1 cellular context compared by ENCODE assay signal in the genomic region with DNA sequence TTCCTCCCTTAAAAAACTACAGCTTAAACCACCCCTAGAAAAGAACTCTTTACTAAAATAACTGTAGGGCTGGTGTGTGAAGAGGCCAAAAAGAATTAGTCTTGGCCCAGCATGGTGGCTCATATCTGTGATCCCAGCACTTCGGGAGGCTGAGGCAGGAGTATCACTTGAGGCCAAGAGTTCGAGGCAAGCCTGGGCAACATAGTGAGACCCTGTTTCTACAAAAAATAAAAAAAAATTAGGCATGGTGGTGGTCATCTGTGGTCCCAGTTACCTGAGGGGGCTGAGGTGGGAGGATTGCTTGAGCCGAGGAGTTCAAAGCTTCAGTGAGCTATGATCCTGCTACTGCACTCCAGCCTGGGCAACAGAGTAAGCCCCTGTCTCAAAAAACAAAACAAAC.
TF ChIP-seq lines count a peak whose summit lies in the region.

No MANE protein-coding gene starts in this region.

TF ChIP-seq in H1, 55 proteins besides CTCF, POLR2A, EP300 and RAD21:
- no peak for TF ChIP-seq CBX8 (IDR thresholded peaks at IDR 0.05; ENCODE audit: borderline replicate concordance, low read depth, low read length)
- TF ChIP-seq, protein P1, sequence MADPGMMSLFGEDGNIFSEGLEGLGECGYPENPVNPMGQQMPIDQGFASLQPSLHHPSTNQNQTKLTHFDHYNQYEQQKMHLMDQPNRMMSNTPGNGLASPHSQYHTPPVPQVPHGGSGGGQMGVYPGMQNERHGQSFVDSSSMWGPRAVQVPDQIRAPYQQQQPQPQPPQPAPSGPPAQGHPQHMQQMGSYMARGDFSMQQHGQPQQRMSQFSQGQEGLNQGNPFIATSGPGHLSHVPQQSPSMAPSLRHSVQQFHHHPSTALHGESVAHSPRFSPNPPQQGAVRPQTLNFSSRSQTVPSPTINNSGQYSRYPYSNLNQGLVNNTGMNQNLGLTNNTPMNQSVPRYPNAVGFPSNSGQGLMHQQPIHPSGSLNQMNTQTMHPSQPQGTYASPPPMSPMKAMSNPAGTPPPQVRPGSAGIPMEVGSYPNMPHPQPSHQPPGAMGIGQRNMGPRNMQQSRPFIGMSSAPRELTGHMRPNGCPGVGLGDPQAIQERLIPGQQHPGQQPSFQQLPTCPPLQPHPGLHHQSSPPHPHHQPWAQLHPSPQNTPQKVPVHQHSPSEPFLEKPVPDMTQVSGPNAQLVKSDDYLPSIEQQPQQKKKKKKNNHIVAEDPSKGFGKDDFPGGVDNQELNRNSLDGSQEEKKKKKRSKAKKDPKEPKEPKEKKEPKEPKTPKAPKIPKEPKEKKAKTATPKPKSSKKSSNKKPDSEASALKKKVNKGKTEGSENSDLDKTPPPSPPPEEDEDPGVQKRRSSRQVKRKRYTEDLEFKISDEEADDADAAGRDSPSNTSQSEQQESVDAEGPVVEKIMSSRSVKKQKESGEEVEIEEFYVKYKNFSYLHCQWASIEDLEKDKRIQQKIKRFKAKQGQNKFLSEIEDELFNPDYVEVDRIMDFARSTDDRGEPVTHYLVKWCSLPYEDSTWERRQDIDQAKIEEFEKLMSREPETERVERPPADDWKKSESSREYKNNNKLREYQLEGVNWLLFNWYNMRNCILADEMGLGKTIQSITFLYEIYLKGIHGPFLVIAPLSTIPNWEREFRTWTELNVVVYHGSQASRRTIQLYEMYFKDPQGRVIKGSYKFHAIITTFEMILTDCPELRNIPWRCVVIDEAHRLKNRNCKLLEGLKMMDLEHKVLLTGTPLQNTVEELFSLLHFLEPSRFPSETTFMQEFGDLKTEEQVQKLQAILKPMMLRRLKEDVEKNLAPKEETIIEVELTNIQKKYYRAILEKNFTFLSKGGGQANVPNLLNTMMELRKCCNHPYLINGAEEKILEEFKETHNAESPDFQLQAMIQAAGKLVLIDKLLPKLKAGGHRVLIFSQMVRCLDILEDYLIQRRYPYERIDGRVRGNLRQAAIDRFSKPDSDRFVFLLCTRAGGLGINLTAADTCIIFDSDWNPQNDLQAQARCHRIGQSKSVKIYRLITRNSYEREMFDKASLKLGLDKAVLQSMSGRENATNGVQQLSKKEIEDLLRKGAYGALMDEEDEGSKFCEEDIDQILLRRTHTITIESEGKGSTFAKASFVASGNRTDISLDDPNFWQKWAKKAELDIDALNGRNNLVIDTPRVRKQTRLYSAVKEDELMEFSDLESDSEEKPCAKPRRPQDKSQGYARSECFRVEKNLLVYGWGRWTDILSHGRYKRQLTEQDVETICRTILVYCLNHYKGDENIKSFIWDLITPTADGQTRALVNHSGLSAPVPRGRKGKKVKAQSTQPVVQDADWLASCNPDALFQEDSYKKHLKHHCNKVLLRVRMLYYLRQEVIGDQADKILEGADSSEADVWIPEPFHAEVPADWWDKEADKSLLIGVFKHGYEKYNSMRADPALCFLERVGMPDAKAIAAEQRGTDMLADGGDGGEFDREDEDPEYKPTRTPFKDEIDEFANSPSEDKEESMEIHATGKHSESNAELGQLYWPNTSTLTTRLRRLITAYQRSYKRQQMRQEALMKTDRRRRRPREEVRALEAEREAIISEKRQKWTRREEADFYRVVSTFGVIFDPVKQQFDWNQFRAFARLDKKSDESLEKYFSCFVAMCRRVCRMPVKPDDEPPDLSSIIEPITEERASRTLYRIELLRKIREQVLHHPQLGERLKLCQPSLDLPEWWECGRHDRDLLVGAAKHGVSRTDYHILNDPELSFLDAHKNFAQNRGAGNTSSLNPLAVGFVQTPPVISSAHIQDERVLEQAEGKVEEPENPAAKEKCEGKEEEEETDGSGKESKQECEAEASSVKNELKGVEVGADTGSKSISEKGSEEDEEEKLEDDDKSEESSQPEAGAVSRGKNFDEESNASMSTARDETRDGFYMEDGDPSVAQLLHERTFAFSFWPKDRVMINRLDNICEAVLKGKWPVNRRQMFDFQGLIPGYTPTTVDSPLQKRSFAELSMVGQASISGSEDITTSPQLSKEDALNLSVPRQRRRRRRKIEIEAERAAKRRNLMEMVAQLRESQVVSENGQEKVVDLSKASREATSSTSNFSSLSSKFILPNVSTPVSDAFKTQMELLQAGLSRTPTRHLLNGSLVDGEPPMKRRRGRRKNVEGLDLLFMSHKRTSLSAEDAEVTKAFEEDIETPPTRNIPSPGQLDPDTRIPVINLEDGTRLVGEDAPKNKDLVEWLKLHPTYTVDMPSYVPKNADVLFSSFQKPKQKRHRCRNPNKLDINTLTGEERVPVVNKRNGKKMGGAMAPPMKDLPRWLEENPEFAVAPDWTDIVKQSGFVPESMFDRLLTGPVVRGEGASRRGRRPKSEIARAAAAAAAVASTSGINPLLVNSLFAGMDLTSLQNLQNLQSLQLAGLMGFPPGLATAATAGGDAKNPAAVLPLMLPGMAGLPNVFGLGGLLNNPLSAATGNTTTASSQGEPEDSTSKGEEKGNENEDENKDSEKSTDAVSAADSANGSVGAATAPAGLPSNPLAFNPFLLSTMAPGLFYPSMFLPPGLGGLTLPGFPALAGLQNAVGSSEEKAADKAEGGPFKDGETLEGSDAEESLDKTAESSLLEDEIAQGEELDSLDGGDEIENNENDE (IDR thresholded peaks at IDR 0.05; ENCODE audit: insufficient replicate concordance, low read length), result peak; percentile 15
- peak; percentile 94 for TF ChIP-seq KDM1A (IDR thresholded peaks at IDR 0.05; ENCODE audit: borderline replicate concordance, low read length)
- no peak for TF ChIP-seq NRF1 (IDR thresholded peaks at IDR 0.05; ENCODE audit: low read depth, low read length)
- TF ChIP-seq HDAC2 (IDR thresholded peaks at IDR 0.05; ENCODE audit: borderline replicate concordance in 1 of 2, low read depth in 2 of 2, low read length in 2 of 2), result peak in 1 of 2 experiments; percentile 82; a peak in 1 of 4 replicates
- TF ChIP-seq TEAD4 (IDR thresholded peaks at IDR 0.05; ENCODE audit: low read depth, low read length), result no peak
